In the genomic region with DNA sequence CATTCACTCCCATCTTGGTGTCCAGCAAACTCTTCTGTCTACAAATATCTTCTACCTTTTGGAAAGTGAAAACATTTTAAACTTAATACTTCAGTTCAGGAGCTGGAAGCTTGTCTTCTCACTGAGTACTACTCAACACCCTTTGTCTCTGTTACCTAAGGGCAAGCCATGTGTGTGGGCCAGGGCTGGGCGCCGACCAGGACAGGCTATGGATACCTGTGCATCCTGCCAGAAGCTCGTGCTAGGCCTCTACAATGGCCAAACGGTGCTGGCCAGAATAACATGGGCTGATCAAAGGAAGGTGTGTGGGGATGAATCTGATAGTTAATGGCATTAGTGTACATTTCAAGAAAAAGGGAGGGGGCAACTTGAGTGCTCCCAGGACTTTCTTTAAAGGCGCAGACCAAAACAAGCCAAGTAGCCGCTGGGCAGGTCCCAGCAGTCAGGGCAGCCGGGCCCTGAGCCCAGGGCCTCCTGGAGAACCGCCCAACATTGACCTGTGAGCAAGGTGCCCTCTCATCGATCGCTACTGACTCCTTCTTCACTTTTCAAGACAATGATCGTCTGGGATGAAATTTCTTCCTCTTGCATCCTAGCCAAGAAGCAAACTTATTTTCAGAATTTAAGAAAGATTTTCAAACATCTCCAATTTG, we compare ENCODE assay signal across 1 cellular context.
TF ChIP-seq lines count a peak whose summit lies in the region.

No MANE protein-coding gene starts in this region.

TF ChIP-seq in HepG2, 621 proteins besides CTCF, POLR2A, EP300 and RAD21 (continued from another document):
- TF ChIP-seq THYN1 (CRISPR knock-in tag; IDR thresholded peaks at IDR 0.05; ENCODE audit: borderline replicate concordance, low read depth) (no peak), DNMT3B (CRISPR knock-in tag; conservative IDR thresholded peaks at IDR 0.05) (no peak), ZNF136 (CRISPR knock-in tag; IDR thresholded peaks at IDR 0.05; ENCODE audit: low read depth) (no peak), ZNF496 (CRISPR knock-in tag; IDR thresholded peaks at IDR 0.05; ENCODE audit: insufficient replicate concordance) (no peak), DMAP1 (CRISPR knock-in tag; IDR thresholded peaks at IDR 0.05) (no peak), THAP8 (CRISPR knock-in tag; IDR thresholded peaks at IDR 0.05; ENCODE audit: borderline replicate concordance) (no peak), POLR2AphosphoS5 (IDR thresholded peaks at IDR 0.05; ENCODE audit: low read depth, low read length) (no peak), ZNF543 (CRISPR knock-in tag; IDR thresholded peaks at IDR 0.05) (no peak)
- TF ChIP-seq, protein P1, sequence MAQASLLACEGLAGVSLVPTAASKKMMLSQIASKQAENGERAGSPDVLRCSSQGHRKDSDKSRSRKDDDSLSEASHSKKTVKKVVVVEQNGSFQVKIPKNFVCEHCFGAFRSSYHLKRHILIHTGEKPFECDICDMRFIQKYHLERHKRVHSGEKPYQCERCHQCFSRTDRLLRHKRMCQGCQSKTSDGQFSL (CRISPR knock-in tag; IDR thresholded peaks at IDR 0.05), result no peak
